8 cellular contexts compared by ENCODE assay signal in genomic region chr19:45994456-45994988, GRCh38. TPM values are rescaled to one million over a fixed set of nuclear protein-coding genes. Genes with fewer than 3 reads are reported as not detected.
DNase-seq lines count a peak whose midpoint lies in the region; ATAC-seq, FAIRE-seq and TF ChIP-seq lines count a peak whose summit lies in the region.

No MANE protein-coding gene starts in this region.

- H3K27me3 ChIP-seq in HCT116 (ENCODE audit: insufficient read depth, low read length) = no peaks in the 10 kb centered on the region
- no peaks in the 10 kb centered on the region for H3K27me3 ChIP-seq in right lobe of liver

- H3K9ac ChIP-seq in HCT116 (ENCODE audit: low read length) = peak overlapping the region; percentile 34

- peak overlapping the region; percentile 73 for H3K4me2 ChIP-seq in HCT116 (ENCODE audit: low read length)

- WGBS in right lobe of liver (ENCODE audit: insufficient coverage, low coverage, low lambda C conversion rate, missing lambda C conversion rate) = under 1% methylated on average over 8 of the region's 8 CpGs

- RAD21 ChIA-PET in HCT116 (lab: Charles Lee; ENCODE audit: low non-redundant PET in 1 of 2, low total read pairs in 2 of 2, uncharacterized antibody in 2 of 2, unreplicated experiment in 2 of 2) = interaction anchor here (0.6 to 1.5 kb wide), 3 partner anchors 58 to 278 kb away, joined by 3 to 4 read pairs (median 4); partner anchors contain the start of gene MYPOP (in 1 of the 2)

- POLR2A ChIA-PET in HCT116 (lab: Charles Lee) = interaction anchor here (0.8 to 1.4 kb wide), 7 partner anchors 10 to 178 kb away, joined by 3 to 6 read pairs (median 5); partner anchors contain the start of genes IRF2BP1 and SYMPK

- H3K79me2 ChIP-seq in HCT116 (ENCODE audit: insufficient read depth, low read length) = peaks cover 16% of the 10 kb centered on the region; the same call in 1 of the 2 replicates

- ATAC-seq in HCT116 = peak; percentile 32
- ATAC-seq in right lobe of liver = peak in 1 of 4 donors; percentile 14

- TF ChIP-seq CTCF in HCT116 (IDR thresholded peaks at IDR 0.05 in 2 of 3, conservative IDR thresholded peaks at IDR 0.05 in 1 of 3; ENCODE audit: borderline replicate concordance in 1 of 3, insufficient read depth in 1 of 3, low read depth in 2 of 3, low read length in 2 of 3) (no peak), right lobe of liver (IDR thresholded peaks at IDR 0.05) (no peak)

- H3K9me2 ChIP-seq in HCT116 (ENCODE audit: insufficient read depth) = no peaks in the 10 kb centered on the region

- intact Hi-C loops in HCT116 (cut with micrococcal nuclease) = no loop called here
- intact Hi-C loops in right lobe of liver (cut with DNase I) = no loop called here

- H3K9me3 ChIP-seq in HCT116 (ENCODE audit: control insufficient read depth in 1 of 2, insufficient read depth in 1 of 2, low read depth in 1 of 2, low read length in 2 of 2) = no peaks in the 10 kb centered on the region
- no peaks in the 10 kb centered on the region for H3K9me3 ChIP-seq in right lobe of liver

- no peaks in the 10 kb centered on the region for H4K20me1 ChIP-seq in HCT116 (ENCODE audit: insufficient read depth)

- BruUV-seq in HCT116 (replicated peaks; lab: Mats Ljungman, UMichigan) = TSS peak; percentile 66

- H3K4me1 ChIP-seq in HCT116 (ENCODE audit: control insufficient read depth in 1 of 2, insufficient read depth in 2 of 2, low read length in 2 of 2) (peaks cover 5 to 11% of the 10 kb centered on the region in 2 experiments; a peak in 3 of 4 replicates), right lobe of liver (peaks cover 0 to 9% (median under 1%) of the 10 kb centered on the region in 4 donors)

- peak; percentile 14 for FAIRE-seq in A204.1 (lab: Jason Lieb, UNC)

- H2AFZ ChIP-seq in HCT116 (ENCODE audit: low read depth, low read length, poor library complexity, severe bottlenecking) = peak overlapping the region; percentile 27

- TF ChIP-seq POLR2A in HCT116 (IDR thresholded peaks at IDR 0.05; ENCODE audit: borderline replicate concordance, extremely low read depth, insufficient read depth, insufficient read length) (no peak), right lobe of liver (IDR thresholded peaks at IDR 0.05) (no peak)

- no peak overlapping the region for H3K27ac ChIP-seq in HCT116 (ENCODE audit: low read depth, low read length)
- H3K27ac ChIP-seq in right lobe of liver = no peak overlapping the region

- H3K4me3 ChIP-seq in HCT116 (replicated peaks in 1 of 2; ENCODE audit: low read depth in 1 of 2, low read length in 2 of 2) (peak overlapping the region; percentile 55 to 60), right lobe of liver (peak overlapping the region; percentile 47 to 58 (median 51))

- no peaks in the 10 kb centered on the region for H3K36me3 ChIP-seq in HCT116 (ENCODE audit: control insufficient read depth in 1 of 2, insufficient read depth in 2 of 2, low read length in 2 of 2)
- no peaks in the 10 kb centered on the region for H3K36me3 ChIP-seq in right lobe of liver

- CTCF ChIA-PET in HCT116 (lab: Charles Lee) = interaction anchor here (1.0 to 2.5 kb wide), 4 partner anchors 15 to 84 kb away, joined by 3 to 8 read pairs (median 5); no protein-coding TSS in a partner anchor

- DNase-seq in HCT116 (ENCODE audit: low read depth, low spot score) (no peak), amniotic epithelial cell (ENCODE audit: low read depth) (peak; percentile 81), right lobe of liver (no peak), NCI-H2171 treated with DMSO at 0.1 percent for 48 hours (lab: John Stamatoyannopoulos, UW) (no peak), Ammon's horn (ENCODE audit: low spot score) (no peak), NCI-H1105 (lab: John Stamatoyannopoulos, UW) (no peak), NCI-H526 treated with DMSO at 0.1 percent for 48 hours (lab: John Stamatoyannopoulos, UW) (no peak)

- no peak for TF ChIP-seq RAD21 in HCT116 (IDR thresholded peaks at IDR 0.05; ENCODE audit: low read depth)

TF ChIP-seq in HCT116, 20 proteins besides CTCF, POLR2A, EP300 and RAD21:
- no peak for TF ChIP-seq ELF1 (IDR thresholded peaks at IDR 0.05; ENCODE audit: borderline replicate concordance, low read depth)
- no peak for TF ChIP-seq POLR2AphosphoS5 (IDR thresholded peaks at IDR 0.05; ENCODE audit: low read depth, low read length)
- TF ChIP-seq ATF3 (IDR thresholded peaks at IDR 0.05) = no peak
- no peak for TF ChIP-seq EGR1 (IDR thresholded peaks at IDR 0.05; ENCODE audit: low read depth)
- TF ChIP-seq ZNF274 (IDR thresholded peaks at IDR 0.05; ENCODE audit: low read depth, low read length) = no peak
- no peak for TF ChIP-seq EZH2phosphoT487 (IDR thresholded peaks at IDR 0.05; ENCODE audit: borderline replicate concordance)
- TF ChIP-seq SP1 (IDR thresholded peaks at IDR 0.05; ENCODE audit: low read depth) = no peak
- no peak for TF ChIP-seq ZBTB33 (IDR thresholded peaks at IDR 0.05; ENCODE audit: extremely low read depth, insufficient replicate concordance, low read length)

RNA-seq across cellular contexts. Expression of gene CCDC61, which starts 0.7 kb away (rescaled TPM):
- total RNA-seq in HCT116 (2021; ENCODE audit: unreplicated experiment) (12.2 TPM), right lobe of liver (1 to 10 TPM; 5.8 to 9.7 (median 8.1) TPM)
- polyA plus RNA-seq in HCT116 (2012) = 4.1 and 5.6 TPM in 2 replicates

RNA-seq across cellular contexts. Expression of gene NOVA2, which starts 20.9 kb away (rescaled TPM):
- total RNA-seq in HCT116 (2021; ENCODE audit: unreplicated experiment) (2.5 TPM), right lobe of liver (1 to 10 TPM in 2 of 6 experiments, under 1 TPM in 4; 0.66 to 2.5 (median 0.85) TPM)
- 1.2 and 1.5 TPM in 2 replicates for polyA plus RNA-seq in HCT116 (2012)

RNA-seq across cellular contexts. Expression of gene PGLYRP1, which starts 28.3 kb away (rescaled TPM):
- not detected for total RNA-seq in HCT116 (2021; ENCODE audit: unreplicated experiment)
- not detected in 2 replicates for polyA plus RNA-seq in HCT116 (2012)
- total RNA-seq in right lobe of liver = 1 to 10 TPM in 1 of 6 experiments, under 1 TPM in 1, not detected in 4; 0.86 to 1.1 TPM

RNA-seq across cellular contexts. Expression of gene IGFL4, which starts 46.3 kb away (rescaled TPM):
- not detected for total RNA-seq in HCT116 (2021; ENCODE audit: unreplicated experiment)
- polyA plus RNA-seq in HCT116 (2012) = not detected in 2 replicates
- not detected for total RNA-seq in right lobe of liver
